Comparison of ENCODE assay signal across 18 cellular contexts in genomic region chr6:164104432-164104831, GRCh38.
DNase-seq lines count a peak whose midpoint lies in the region; ATAC-seq and TF ChIP-seq lines count a peak whose summit lies in the region.
"Had no signal": no experiment of that assay in that cellular context is flagged by ENCODE, and none has a peak within 500 bp of the region (broad histone marks: within the 10 kb centered on the region; RNA-seq: fewer than 3 reads in every experiment).

No MANE protein-coding gene starts in this region.

- H3K9me3 ChIP-seq in heart right ventricle = no peaks in the 10 kb centered on the region
- no peaks in the 10 kb centered on the region for H3K9me3 ChIP-seq in WERI-Rb-1 (ENCODE audit: severe bottlenecking)
- no peaks in the 10 kb centered on the region for H3K9me3 ChIP-seq in psoas muscle

- H3K4me1 ChIP-seq in heart right ventricle (peaks cover 0 to 68% (median 31%) of the 10 kb centered on the region in 9 donors), psoas muscle (peaks cover 29% of the 10 kb centered on the region)

- H3K27me3 ChIP-seq in heart right ventricle (no peaks in the 10 kb centered on the region), WERI-Rb-1 (ENCODE audit: insufficient read depth, low read depth, severe bottlenecking) (no peaks in the 10 kb centered on the region), psoas muscle (ENCODE audit: insufficient read depth in 3 of 3, low read length in 2 of 3) (no peaks in the 10 kb centered on the region)
- H3K27me3 ChIP-seq: BLaER1 treated with 17β-estradiol and CSF1 and Interleukin-3, amounts not matched to agents 10 nM and 100 nM had no signal

- peaks cover 93% of the 10 kb centered on the region for H3K4me1 Mint-ChIP-seq in brain
- no peaks in the 10 kb centered on the region for H3K4me1 Mint-ChIP-seq in activated T-helper 2 cell treated with anti-CD3 and anti-CD28 coated beads, Interferon-gamma antibody, Interleukin-2, Interleukin-4, amounts not matched to agents 10 μg/mL and 5 μg/mL and 100 μg/mL, durations not matched to agents 14 hours and 24 hours and 36 hours (ENCODE audit: low read depth)
- H3K4me1 Mint-ChIP-seq: CD8-positive, alpha-beta memory T cell had no signal

- peaks cover 3% of the 10 kb centered on the region for H3K27me3 Mint-ChIP-seq in brain
- no peaks in the 10 kb centered on the region for H3K27me3 Mint-ChIP-seq in activated T-helper 2 cell treated with anti-CD3 and anti-CD28 coated beads, Interferon-gamma antibody, Interleukin-2, Interleukin-4, amounts not matched to agents 10 μg/mL and 5 μg/mL and 100 μg/mL, durations not matched to agents 14 hours and 24 hours and 36 hours (ENCODE audit: low read depth)

- peak overlapping the region; percentile 80 to 97 (median 90) for H3K27ac ChIP-seq in heart right ventricle
- peak overlapping the region; percentile 57 for H3K27ac ChIP-seq in WERI-Rb-1
- peak overlapping the region; percentile 3 for H3K27ac ChIP-seq in psoas muscle
- H3K27ac ChIP-seq: BLaER1 treated with 17β-estradiol and CSF1 and Interleukin-3, amounts not matched to agents 10 nM and 100 nM had no signal

- TF ChIP-seq CTCF in heart right ventricle (IDR thresholded peaks at IDR 0.05) (no peak), WERI-Rb-1 (IDR thresholded peaks at IDR 0.05; ENCODE audit: low read depth, low read length) (no peak), brain (conservative IDR thresholded peaks at IDR 0.05) (no peak), psoas muscle (IDR thresholded peaks at IDR 0.05) (no peak)

- peaks cover 4 to 15% (median 11%) of the 10 kb centered on the region in 5 experiments for H3K9me3 Mint-ChIP-seq in brain
- H3K9me3 Mint-ChIP-seq in activated T-helper 2 cell treated with anti-CD3 and anti-CD28 coated beads, Interferon-gamma antibody, Interleukin-2, Interleukin-4, amounts not matched to agents 10 μg/mL and 5 μg/mL and 100 μg/mL, durations not matched to agents 14 hours and 24 hours and 36 hours = no peaks in the 10 kb centered on the region

- H3K36me3 Mint-ChIP-seq in brain = peaks cover 3% of the 10 kb centered on the region
- no peaks in the 10 kb centered on the region for H3K36me3 Mint-ChIP-seq in activated T-helper 2 cell treated with anti-CD3 and anti-CD28 coated beads, Interferon-gamma antibody, Interleukin-2, Interleukin-4, amounts not matched to agents 10 μg/mL and 5 μg/mL and 100 μg/mL, durations not matched to agents 14 hours and 24 hours and 36 hours (ENCODE audit: low read depth)
- H3K36me3 Mint-ChIP-seq: CD8-positive, alpha-beta memory T cell had no signal

- ATAC-seq in heart right ventricle (no peak), left cardiac atrium (no peak), psoas muscle (no peak)
- ATAC-seq: GM12878, HepG2 had no signal

- H3K27ac Mint-ChIP-seq in brain = peak overlapping the region in 3 of 5 experiments; percentile 83 to 97 (median 93)
- no peak overlapping the region for H3K27ac Mint-ChIP-seq in activated T-helper 2 cell treated with anti-CD3 and anti-CD28 coated beads, Interferon-gamma antibody, Interleukin-2, Interleukin-4, amounts not matched to agents 10 μg/mL and 5 μg/mL and 100 μg/mL, durations not matched to agents 14 hours and 24 hours and 36 hours
- H3K27ac Mint-ChIP-seq: B cell; CD8-positive, alpha-beta memory T cell; H9 had no signal

- intact Hi-C loops in heart right ventricle (cut with DNase I) (loop anchor here in 8 of 10 donors (2.0 to 10.0 kb wide), 12 partner anchors 140 to 920 kb away; partner anchors contain the start of gene QKI (in 1 of the 8)), left cardiac atrium (cut with DNase I) (loop anchor here (10.0 kb wide), 2 partner anchors 140 to 520 kb away; no protein-coding TSS in a partner anchor), psoas muscle (cut with DNase I) (loop anchor here (10.0 kb wide), 3 partner anchors 280 to 1380 kb away; partner anchors contain the start of genes PACRG (in 1 of the 2) and PRKN (in 1 of the 2))
- intact Hi-C loops in activated T-helper 2 cell treated with anti-CD3 and anti-CD28 coated beads, Interferon-gamma antibody, Interleukin-2, Interleukin-4, amounts not matched to agents 10 μg/mL and 5 μg/mL and 100 μg/mL, durations not matched to agents 14 hours and 24 hours and 36 hours (cut with micrococcal nuclease) = no loop called here

- H3K4me3 ChIP-seq in heart right ventricle = no peak overlapping the region
- H3K4me3 ChIP-seq in WERI-Rb-1 (ENCODE audit: low read depth, low read length) = no peak overlapping the region
- no peak overlapping the region for H3K4me3 ChIP-seq in psoas muscle
- H3K4me3 ChIP-seq: BLaER1 treated with 17β-estradiol and CSF1 and Interleukin-3, amounts not matched to agents 10 nM and 100 nM; GM12878 had no signal

- 98% methylated on average over 4 of the region's 4 CpGs for WGBS in heart right ventricle, 2 donors
- 95 to 100% (median 95%) methylated on average over 4 of the region's 4 CpGs for WGBS in psoas muscle, 3 donors

- H3K36me3 ChIP-seq in heart right ventricle = no peaks in the 10 kb centered on the region
- H3K36me3 ChIP-seq in WERI-Rb-1 = no peaks in the 10 kb centered on the region
- no peaks in the 10 kb centered on the region for H3K36me3 ChIP-seq in psoas muscle (ENCODE audit: insufficient read depth in 1 of 2, low read depth in 1 of 2)
- H3K36me3 ChIP-seq: BLaER1 treated with 17β-estradiol and CSF1 and Interleukin-3, amounts not matched to agents 10 nM and 100 nM had no signal

- DNase-seq in heart right ventricle (no peak), left cardiac atrium (no peak), WERI-Rb-1 (peak; percentile 62), psoas muscle (no peak), HPDE6-E6E7 (ENCODE audit: extremely low spot score) (no peak)
- DNase-seq in activated T-helper 2 cell treated with anti-CD3 and anti-CD28 coated beads, Interferon-gamma antibody, Interleukin-2, Interleukin-4, amounts not matched to agents 10 μg/mL and 5 μg/mL and 100 μg/mL, durations not matched to agents 14 hours and 24 hours and 36 hours (ENCODE audit: low spot score) = no peak
- DNase-seq: CD8-positive, alpha-beta memory T cell; COR-L47; DMS 273 treated with DMSO at 0.1 percent for 48 hours; DMS53; DND-41; EL; H9 had no signal

- H3K4me3 Mint-ChIP-seq in brain = no peak overlapping the region
- no peak overlapping the region for H3K4me3 Mint-ChIP-seq in activated T-helper 2 cell treated with anti-CD3 and anti-CD28 coated beads, Interferon-gamma antibody, Interleukin-2, Interleukin-4, amounts not matched to agents 10 μg/mL and 5 μg/mL and 100 μg/mL, durations not matched to agents 14 hours and 24 hours and 36 hours (ENCODE audit: low read depth)
- H3K4me3 Mint-ChIP-seq: B cell; CD8-positive, alpha-beta memory T cell; H9 had no signal

Comparison
In these comparisons a context has a peak if more than half of its experiments do, and no peak if none do; other contexts are left out.
1. H3K27ac ChIP-seq: peak in every context shown above with its lines; median percentile 90 in heart right ventricle; 57 in WERI-Rb-1; 3 in psoas muscle.